ENCODE assay signal across 8 cellular contexts in the genomic region with DNA sequence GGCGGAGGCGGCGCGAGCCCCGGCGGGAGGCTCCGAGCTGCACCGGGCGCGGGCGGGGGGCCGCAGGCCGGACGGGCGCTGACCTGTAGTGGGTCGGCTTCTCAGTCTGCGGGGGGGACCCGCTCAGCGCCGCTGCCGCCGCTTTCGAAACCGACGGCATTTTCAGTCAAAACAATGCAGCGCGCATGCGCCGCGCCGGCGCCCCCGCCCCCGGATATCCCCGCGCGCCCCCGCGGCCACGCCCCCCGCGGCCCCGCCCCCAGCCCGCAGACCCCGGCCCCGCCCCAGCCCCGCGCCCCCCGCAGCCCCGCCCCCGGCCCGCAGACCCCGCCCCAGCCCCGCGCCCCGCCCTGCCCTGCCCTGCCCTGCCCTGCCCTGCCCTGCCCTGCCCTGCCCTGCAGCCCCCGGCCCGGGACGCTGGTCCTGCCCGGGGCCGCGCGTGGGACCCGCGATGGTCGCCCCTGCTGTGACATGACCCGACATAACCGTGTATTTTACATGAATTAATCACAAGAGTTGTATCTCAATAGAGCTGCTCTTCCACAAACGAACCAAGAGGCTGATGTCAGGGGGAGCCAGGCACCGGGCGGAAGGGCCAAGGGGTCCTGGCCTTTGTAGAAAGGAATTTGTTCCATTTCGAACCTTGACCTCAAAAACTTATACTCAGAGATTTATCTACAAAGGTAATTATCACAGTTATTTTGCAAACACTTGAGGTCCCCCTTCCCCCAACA. TPM values are rescaled to one million over a fixed set of nuclear protein-coding genes. Genes with fewer than 3 reads are reported as not detected.
DNase-seq lines count a peak whose midpoint lies in the region; ATAC-seq and TF ChIP-seq lines count a peak whose summit lies in the region.

A gene with protein sequence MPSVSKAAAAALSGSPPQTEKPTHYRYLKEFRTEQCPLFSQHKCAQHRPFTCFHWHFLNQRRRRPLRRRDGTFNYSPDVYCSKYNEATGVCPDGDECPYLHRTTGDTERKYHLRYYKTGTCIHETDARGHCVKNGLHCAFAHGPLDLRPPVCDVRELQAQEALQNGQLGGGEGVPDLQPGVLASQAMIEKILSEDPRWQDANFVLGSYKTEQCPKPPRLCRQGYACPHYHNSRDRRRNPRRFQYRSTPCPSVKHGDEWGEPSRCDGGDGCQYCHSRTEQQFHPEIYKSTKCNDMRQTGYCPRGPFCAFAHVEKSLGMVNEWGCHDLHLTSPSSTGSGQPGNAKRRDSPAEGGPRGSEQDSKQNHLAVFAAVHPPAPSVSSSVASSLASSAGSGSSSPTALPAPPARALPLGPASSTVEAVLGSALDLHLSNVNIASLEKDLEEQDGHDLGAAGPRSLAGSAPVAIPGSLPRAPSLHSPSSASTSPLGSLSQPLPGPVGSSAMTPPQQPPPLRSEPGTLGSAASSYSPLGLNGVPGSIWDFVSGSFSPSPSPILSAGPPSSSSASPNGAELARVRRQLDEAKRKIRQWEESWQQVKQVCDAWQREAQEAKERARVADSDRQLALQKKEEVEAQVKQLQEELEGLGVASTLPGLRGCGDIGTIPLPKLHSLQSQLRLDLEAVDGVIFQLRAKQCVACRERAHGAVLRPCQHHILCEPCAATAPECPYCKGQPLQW (minus strand): TSS at position 173 of the 734 bp plus-strand sequence. CDS start 13 bp downstream, at position 160.

- peaks cover 8% of the 10 kb centered on the region; the same call in 1 of the 2 replicates for H3K4me1 ChIP-seq in Panc1 (ENCODE audit: control insufficient read depth, insufficient read depth, low read length)

- POLR2A ChIA-PET in Panc1 (lab: Charles Lee): interaction anchor here (0.6 to 1.0 kb wide), 2 partner anchors 11 to 163 kb away, joined by 3 read pairs; no protein-coding TSS in a partner anchor

- H3K27me3 Mint-ChIP-seq in activated T-helper 2 cell treated with anti-CD3 and anti-CD28 coated beads, Interferon-gamma antibody, Interleukin-2, Interleukin-4, amounts not matched to agents 10 μg/mL and 5 μg/mL and 100 μg/mL, durations not matched to agents 14 hours and 24 hours and 36 hours (ENCODE audit: low read depth): no peaks in the 10 kb centered on the region
- H3K27me3 Mint-ChIP-seq in nephron progenitor cell (ENCODE audit: low read depth, poor library complexity): peaks cover 12% of the 10 kb centered on the region

- peaks cover 23% of the 10 kb centered on the region for H3K36me3 Mint-ChIP-seq in activated T-helper 2 cell treated with anti-CD3 and anti-CD28 coated beads, Interferon-gamma antibody, Interleukin-2, Interleukin-4, amounts not matched to agents 10 μg/mL and 5 μg/mL and 100 μg/mL, durations not matched to agents 14 hours and 24 hours and 36 hours (ENCODE audit: low read depth)
- peaks cover 12% of the 10 kb centered on the region for H3K36me3 Mint-ChIP-seq in nephron progenitor cell (ENCODE audit: low read depth)

- H3K4me1 Mint-ChIP-seq in activated T-helper 2 cell treated with anti-CD3 and anti-CD28 coated beads, Interferon-gamma antibody, Interleukin-2, Interleukin-4, amounts not matched to agents 10 μg/mL and 5 μg/mL and 100 μg/mL, durations not matched to agents 14 hours and 24 hours and 36 hours (ENCODE audit: low read depth): peaks cover 4% of the 10 kb centered on the region
- peaks cover 26% of the 10 kb centered on the region for H3K4me1 Mint-ChIP-seq in nephron progenitor cell

- no peaks in the 10 kb centered on the region for H3K36me3 ChIP-seq in Panc1 (ENCODE audit: control insufficient read depth, insufficient read depth, low read length)

- H3K9me3 Mint-ChIP-seq in activated T-helper 2 cell treated with anti-CD3 and anti-CD28 coated beads, Interferon-gamma antibody, Interleukin-2, Interleukin-4, amounts not matched to agents 10 μg/mL and 5 μg/mL and 100 μg/mL, durations not matched to agents 14 hours and 24 hours and 36 hours: no peaks in the 10 kb centered on the region
- H3K9me3 Mint-ChIP-seq in nephron progenitor cell: no peaks in the 10 kb centered on the region

- peak within 1 kb of the TSS; percentile 93 for H3K27ac ChIP-seq in Panc1 (ENCODE audit: low read length)

- ATAC-seq in GM18498 (IDR thresholded peaks at IDR 0.05; ENCODE audit: unreplicated experiment): peak; percentile 63
- peak; percentile 53 for ATAC-seq in HG03159 (IDR thresholded peaks at IDR 0.05; ENCODE audit: unreplicated experiment)
- peak; percentile 78 for ATAC-seq in Panc1
- peak; percentile 55 for ATAC-seq in stimulated activated naive CD8-positive, alpha-beta T cell treated with anti-CD3 and anti-CD28 coated beads, Interleukin-15, Interleukin-2, amounts not matched to agents 100 U/mL and 50 U/mL, for 24 hours
- no peak for ATAC-seq in GM21367 (IDR thresholded peaks at IDR 0.05; ENCODE audit: unreplicated experiment)

- in situ Hi-C loops in Panc1 (cut with HindIII; ENCODE audit: low pct_unique_long_range_greater_than_20kb, low sequenced_read_pairs): no loop called here

- CTCF ChIA-PET in Panc1 (lab: Charles Lee): no interaction called here

- peak within 1 kb of the TSS; percentile 81 for H3K4me3 Mint-ChIP-seq in activated T-helper 2 cell treated with anti-CD3 and anti-CD28 coated beads, Interferon-gamma antibody, Interleukin-2, Interleukin-4, amounts not matched to agents 10 μg/mL and 5 μg/mL and 100 μg/mL, durations not matched to agents 14 hours and 24 hours and 36 hours (ENCODE audit: low read depth)
- H3K4me3 Mint-ChIP-seq in nephron progenitor cell: peak within 1 kb of the TSS; percentile 82

- H3K4me3 ChIP-seq in Panc1 (ENCODE audit: low read depth in 2 of 2, low read length in 2 of 2) (peak within 1 kb of the TSS; percentile 64), fibroblast of pulmonary artery (replicated peaks; ENCODE audit: low read depth, low read length) (peak within 1 kb of the TSS; percentile 83)

- H3K27me3 ChIP-seq in Panc1 (ENCODE audit: control insufficient read depth, insufficient read depth, low read length): no peaks in the 10 kb centered on the region

- BruUV-seq in Panc1 (replicated peaks; lab: Mats Ljungman, UMichigan): no TSS peak

- H3K9me3 ChIP-seq in Panc1 (ENCODE audit: control insufficient read depth, insufficient read depth, low read depth, low read length): no peaks in the 10 kb centered on the region

- peak within 1 kb of the TSS; percentile 76 for H3K27ac Mint-ChIP-seq in activated T-helper 2 cell treated with anti-CD3 and anti-CD28 coated beads, Interferon-gamma antibody, Interleukin-2, Interleukin-4, amounts not matched to agents 10 μg/mL and 5 μg/mL and 100 μg/mL, durations not matched to agents 14 hours and 24 hours and 36 hours
- no peak within 1 kb of the TSS for H3K27ac Mint-ChIP-seq in nephron progenitor cell

- DNase-seq in Panc1 (ENCODE audit: low read depth, low spot score) (no peak), fibroblast of pulmonary artery (ENCODE audit: low read depth) (peak; percentile 64), nephron progenitor cell (peak; percentile 91)
- peak; percentile 79 for DNase-seq in activated T-helper 2 cell treated with anti-CD3 and anti-CD28 coated beads, Interferon-gamma antibody, Interleukin-2, Interleukin-4, amounts not matched to agents 10 μg/mL and 5 μg/mL and 100 μg/mL, durations not matched to agents 14 hours and 24 hours and 36 hours (ENCODE audit: low spot score)
- DNase-seq in stimulated activated naive CD8-positive, alpha-beta T cell treated with anti-CD3 and anti-CD28 coated beads, Interleukin-15, Interleukin-2, amounts not matched to agents 100 U/mL and 50 U/mL, for 24 hours: peak; percentile 87

- TF ChIP-seq CTCF in Panc1 (IDR thresholded peaks at IDR 0.05) (no peak), fibroblast of pulmonary artery (IDR thresholded peaks at IDR 0.05; ENCODE audit: low read length, missing control alignments) (no peak), nephron progenitor cell (IDR thresholded peaks at IDR 0.05) (no peak)

- intact Hi-C loops in Panc1 (cut with micrococcal nuclease; ENCODE audit: unreplicated experiment): no loop called here
- intact Hi-C loops in activated T-helper 2 cell treated with anti-CD3 and anti-CD28 coated beads, Interferon-gamma antibody, Interleukin-2, Interleukin-4, amounts not matched to agents 10 μg/mL and 5 μg/mL and 100 μg/mL, durations not matched to agents 14 hours and 24 hours and 36 hours (cut with micrococcal nuclease): no loop called here

RNA-seq across cellular contexts. Expression of the gene that starts here (rescaled TPM):
- 26.6 TPM for total RNA-seq in Panc1 (2021; ENCODE audit: unreplicated experiment)
- polyA plus RNA-seq in Panc1 (2012; ENCODE audit: insufficient read length): 20.9 TPM
- total RNA-seq in activated T-helper 2 cell treated with anti-CD3 and anti-CD28 coated beads, Interferon-gamma antibody, Interleukin-2, Interleukin-4, amounts not matched to agents 10 μg/mL and 5 μg/mL and 100 μg/mL, durations not matched to agents 14 hours and 24 hours and 36 hours: 36.3 and 44.6 TPM in 2 replicates
